In genomic region chr5:74765201-74765600, GRCh38 we compare ENCODE assay signal across 10 cellular contexts. TPM values are rescaled to one million over a fixed set of nuclear protein-coding genes. Genes with fewer than 3 reads are reported as not detected.
DNase-seq lines count a peak whose midpoint lies in the region; ATAC-seq, FAIRE-seq and TF ChIP-seq lines count a peak whose summit lies in the region.
"Had no signal": no experiment of that assay in that cellular context is flagged by ENCODE, and none has a peak within 500 bp of the region (broad histone marks: within the 10 kb centered on the region; RNA-seq: fewer than 3 reads in every experiment).

No MANE protein-coding gene starts in this region.

- H3K27me3 ChIP-seq in DOHH2 (ENCODE audit: control insufficient read depth, low read length) = no peaks in the 10 kb centered on the region

- peak overlapping the region; percentile 58 for H3K4me2 ChIP-seq in DOHH2 (ENCODE audit: low read length)

- peaks cover 11% of the 10 kb centered on the region for H4K20me1 ChIP-seq in DOHH2 (ENCODE audit: control insufficient read depth, insufficient read depth, low read depth, low read length)

- H3K4me1 Mint-ChIP-seq in brain (peaks cover 67% of the 10 kb centered on the region), nephron (peaks cover 27% of the 10 kb centered on the region)

- H3K4me1 ChIP-seq in DOHH2 (ENCODE audit: control insufficient read depth, low read length) = peaks cover 26% of the 10 kb centered on the region

- H3K9me3 ChIP-seq in DOHH2 (ENCODE audit: control insufficient read depth, insufficient read depth, low read length) = no peaks in the 10 kb centered on the region

- intact Hi-C loops in head of caudate nucleus (cut with DNase I) = loop anchor here (10.0 kb wide), 3 partner anchors 90 to 150 kb away; partner anchors contain the start of gene FAM169A

- TF ChIP-seq CTCF in DOHH2 (IDR thresholded peaks at IDR 0.05; ENCODE audit: low read depth, low read length, poor library complexity, severe bottlenecking) = no peak
- TF ChIP-seq CTCF in brain (conservative IDR thresholded peaks at IDR 0.05) = no peak
- no peak for TF ChIP-seq CTCF in nephron (IDR thresholded peaks at IDR 0.05; ENCODE audit: unreplicated experiment in 3 of 3)

- DNase-seq in NCI-H2081 treated with DMSO at 0.1 percent for 48 hours (lab: John Stamatoyannopoulos, UW) = peak; percentile 79
- no peak for DNase-seq in frontal cortex (ENCODE audit: low spot score in 2 of 2)
- DNase-seq in NCI-H1105 (lab: John Stamatoyannopoulos, UW) = no peak
- no peak for DNase-seq in head of caudate nucleus
- DNase-seq: NCI-H526 had no signal

- no peak overlapping the region for H3K27ac ChIP-seq in DOHH2 (ENCODE audit: low read depth, low read length)

- H3K27me3 Mint-ChIP-seq in brain (peaks cover 17% of the 10 kb centered on the region), nephron (ENCODE audit: low read depth) (no peaks in the 10 kb centered on the region)

- no peaks in the 10 kb centered on the region for H3F3A ChIP-seq in DOHH2 (ENCODE audit: control insufficient read depth, insufficient read depth)

- H3K4me3 Mint-ChIP-seq in brain = peak overlapping the region; percentile 84 to 100 (median 98)
- peak overlapping the region; percentile 85 to 100 (median 100) for H3K4me3 Mint-ChIP-seq in nephron

- peak overlapping the region; percentile 98 for H3K4me3 ChIP-seq in DOHH2 (ENCODE audit: low read length)

- H3K9me3 Mint-ChIP-seq in brain = peaks cover 0 to 6% (median 0%) of the 10 kb centered on the region in 5 experiments
- no peaks in the 10 kb centered on the region for H3K9me3 Mint-ChIP-seq in nephron

- H3K36me3 Mint-ChIP-seq in brain (peaks cover 24% of the 10 kb centered on the region), nephron (ENCODE audit: low read depth) (peaks cover 31% of the 10 kb centered on the region)

- H3K27ac Mint-ChIP-seq in brain (peak overlapping the region; percentile 21 to 77 (median 69)), nephron (peak overlapping the region; percentile 52 to 72 (median 65))

- FAIRE-seq in frontal cortex (lab: Jason Lieb, UNC) = no peak
- FAIRE-seq: GM18507 had no signal

- ATAC-seq in HG02938 (IDR thresholded peaks at IDR 0.05; ENCODE audit: unreplicated experiment) = no peak

- peaks cover 61% of the 10 kb centered on the region for H3K79me2 ChIP-seq in DOHH2 (ENCODE audit: control insufficient read depth, low read length)

- no peaks in the 10 kb centered on the region for H3K9me2 ChIP-seq in DOHH2 (replicated peaks; ENCODE audit: control insufficient read depth, low read length)

- H3K36me3 ChIP-seq in DOHH2 (ENCODE audit: control insufficient read depth, low read length) = peaks cover 76% of the 10 kb centered on the region

RNA-seq across cellular contexts. Expression of gene GFM2, which starts 1.7 kb away (rescaled TPM):
- 14.2 TPM for polyA plus RNA-seq in brain (ENCODE audit: insufficient read depth, low read depth, low replicate concordance)
- 66.4 TPM for total RNA-seq in frontal cortex

RNA-seq across cellular contexts. Expression of gene NSA2, which starts 1.8 kb away (rescaled TPM):
- polyA plus RNA-seq in brain (ENCODE audit: insufficient read depth, low read depth, low replicate concordance) = 52.5 TPM
- 72.2 TPM for total RNA-seq in frontal cortex
